ENCODE assay signal across 1 cellular context in the genomic region with DNA sequence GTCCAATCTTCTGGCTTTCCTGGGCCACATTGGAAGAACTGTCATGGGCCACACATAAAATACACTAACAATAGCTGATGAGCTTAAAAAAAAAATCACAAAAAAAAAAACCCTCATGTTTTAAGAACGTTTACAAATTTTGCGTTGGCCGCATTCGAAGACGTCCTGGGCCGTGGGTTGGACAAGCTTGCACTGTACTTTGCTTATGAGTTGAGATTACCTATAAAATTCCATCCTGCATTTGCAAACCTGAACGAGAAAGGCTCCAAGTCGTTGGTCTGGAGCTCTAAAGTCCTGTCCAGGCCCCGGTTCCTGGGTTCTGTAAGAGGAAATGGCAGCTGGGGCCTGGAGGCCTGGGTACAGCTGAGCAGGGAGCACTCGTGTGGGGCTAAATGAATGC.
TF ChIP-seq lines count a peak whose summit lies in the region.

No MANE protein-coding gene starts in this region.

TF ChIP-seq in GM23338, 12 proteins besides CTCF, POLR2A, EP300 and RAD21:
- TF ChIP-seq, protein P1, sequence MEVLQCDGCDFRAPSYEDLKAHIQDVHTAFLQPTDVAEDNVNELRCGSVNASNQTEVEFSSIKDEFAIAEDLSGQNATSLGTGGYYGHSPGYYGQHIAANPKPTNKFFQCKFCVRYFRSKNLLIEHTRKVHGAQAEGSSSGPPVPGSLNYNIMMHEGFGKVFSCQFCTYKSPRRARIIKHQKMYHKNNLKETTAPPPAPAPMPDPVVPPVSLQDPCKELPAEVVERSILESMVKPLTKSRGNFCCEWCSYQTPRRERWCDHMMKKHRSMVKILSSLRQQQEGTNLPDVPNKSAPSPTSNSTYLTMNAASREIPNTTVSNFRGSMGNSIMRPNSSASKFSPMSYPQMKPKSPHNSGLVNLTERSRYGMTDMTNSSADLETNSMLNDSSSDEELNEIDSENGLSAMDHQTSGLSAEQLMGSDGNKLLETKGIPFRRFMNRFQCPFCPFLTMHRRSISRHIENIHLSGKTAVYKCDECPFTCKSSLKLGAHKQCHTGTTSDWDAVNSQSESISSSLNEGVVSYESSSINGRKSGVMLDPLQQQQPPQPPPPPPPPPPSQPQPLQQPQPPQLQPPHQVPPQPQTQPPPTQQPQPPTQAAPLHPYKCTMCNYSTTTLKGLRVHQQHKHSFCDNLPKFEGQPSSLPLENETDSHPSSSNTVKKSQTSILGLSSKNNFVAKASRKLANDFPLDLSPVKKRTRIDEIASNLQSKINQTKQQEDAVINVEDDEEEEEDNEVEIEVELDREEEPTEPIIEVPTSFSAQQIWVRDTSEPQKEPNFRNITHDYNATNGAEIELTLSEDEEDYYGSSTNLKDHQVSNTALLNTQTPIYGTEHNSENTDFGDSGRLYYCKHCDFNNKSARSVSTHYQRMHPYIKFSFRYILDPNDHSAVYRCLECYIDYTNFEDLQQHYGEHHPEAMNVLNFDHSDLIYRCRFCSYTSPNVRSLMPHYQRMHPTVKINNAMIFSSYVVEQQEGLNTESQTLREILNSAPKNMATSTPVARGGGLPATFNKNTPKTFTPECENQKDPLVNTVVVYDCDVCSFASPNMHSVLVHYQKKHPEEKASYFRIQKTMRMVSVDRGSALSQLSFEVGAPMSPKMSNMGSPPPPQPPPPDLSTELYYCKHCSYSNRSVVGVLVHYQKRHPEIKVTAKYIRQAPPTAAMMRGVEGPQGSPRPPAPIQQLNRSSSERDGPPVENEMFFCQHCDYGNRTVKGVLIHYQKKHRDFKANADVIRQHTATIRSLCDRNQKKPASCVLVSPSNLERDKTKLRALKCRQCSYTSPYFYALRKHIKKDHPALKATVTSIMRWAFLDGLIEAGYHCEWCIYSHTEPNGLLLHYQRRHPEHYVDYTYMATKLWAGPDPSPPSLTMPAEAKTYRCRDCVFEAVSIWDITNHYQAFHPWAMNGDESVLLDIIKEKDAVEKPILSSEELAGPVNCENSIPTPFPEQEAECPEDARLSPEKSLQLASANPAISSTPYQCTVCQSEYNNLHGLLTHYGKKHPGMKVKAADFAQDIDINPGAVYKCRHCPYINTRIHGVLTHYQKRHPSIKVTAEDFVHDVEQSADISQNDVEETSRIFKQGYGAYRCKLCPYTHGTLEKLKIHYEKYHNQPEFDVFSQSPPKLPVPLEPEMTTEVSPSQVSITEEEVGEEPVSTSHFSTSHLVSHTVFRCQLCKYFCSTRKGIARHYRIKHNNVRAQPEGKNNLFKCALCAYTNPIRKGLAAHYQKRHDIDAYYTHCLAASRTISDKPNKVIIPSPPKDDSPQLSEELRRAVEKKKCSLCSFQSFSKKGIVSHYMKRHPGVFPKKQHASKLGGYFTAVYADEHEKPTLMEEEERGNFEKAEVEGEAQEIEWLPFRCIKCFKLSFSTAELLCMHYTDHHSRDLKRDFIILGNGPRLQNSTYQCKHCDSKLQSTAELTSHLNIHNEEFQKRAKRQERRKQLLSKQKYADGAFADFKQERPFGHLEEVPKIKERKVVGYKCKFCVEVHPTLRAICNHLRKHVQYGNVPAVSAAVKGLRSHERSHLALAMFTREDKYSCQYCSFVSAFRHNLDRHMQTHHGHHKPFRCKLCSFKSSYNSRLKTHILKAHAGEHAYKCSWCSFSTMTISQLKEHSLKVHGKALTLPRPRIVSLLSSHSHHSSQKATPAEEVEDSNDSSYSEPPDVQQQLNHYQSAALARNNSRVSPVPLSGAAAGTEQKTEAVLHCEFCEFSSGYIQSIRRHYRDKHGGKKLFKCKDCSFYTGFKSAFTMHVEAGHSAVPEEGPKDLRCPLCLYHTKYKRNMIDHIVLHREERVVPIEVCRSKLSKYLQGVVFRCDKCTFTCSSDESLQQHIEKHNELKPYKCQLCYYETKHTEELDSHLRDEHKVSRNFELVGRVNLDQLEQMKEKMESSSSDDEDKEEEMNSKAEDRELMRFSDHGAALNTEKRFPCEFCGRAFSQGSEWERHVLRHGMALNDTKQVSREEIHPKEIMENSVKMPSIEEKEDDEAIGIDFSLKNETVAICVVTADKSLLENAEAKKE (CRISPR knock-in tag; IDR thresholded peaks at IDR 0.05): no peak
